In genomic region chr1:238399558-238399957, GRCh38 we compare ENCODE assay signal across 1 cellular context.
TF ChIP-seq lines count a peak whose summit lies in the region.

No MANE protein-coding gene starts in this region.

TF ChIP-seq in SK-N-SH treated with all-trans-retinoic acid at 6 μM for 48 hours, 23 proteins besides CTCF, POLR2A, EP300 and RAD21 (continued from another document):
- TF ChIP-seq, protein P1, sequence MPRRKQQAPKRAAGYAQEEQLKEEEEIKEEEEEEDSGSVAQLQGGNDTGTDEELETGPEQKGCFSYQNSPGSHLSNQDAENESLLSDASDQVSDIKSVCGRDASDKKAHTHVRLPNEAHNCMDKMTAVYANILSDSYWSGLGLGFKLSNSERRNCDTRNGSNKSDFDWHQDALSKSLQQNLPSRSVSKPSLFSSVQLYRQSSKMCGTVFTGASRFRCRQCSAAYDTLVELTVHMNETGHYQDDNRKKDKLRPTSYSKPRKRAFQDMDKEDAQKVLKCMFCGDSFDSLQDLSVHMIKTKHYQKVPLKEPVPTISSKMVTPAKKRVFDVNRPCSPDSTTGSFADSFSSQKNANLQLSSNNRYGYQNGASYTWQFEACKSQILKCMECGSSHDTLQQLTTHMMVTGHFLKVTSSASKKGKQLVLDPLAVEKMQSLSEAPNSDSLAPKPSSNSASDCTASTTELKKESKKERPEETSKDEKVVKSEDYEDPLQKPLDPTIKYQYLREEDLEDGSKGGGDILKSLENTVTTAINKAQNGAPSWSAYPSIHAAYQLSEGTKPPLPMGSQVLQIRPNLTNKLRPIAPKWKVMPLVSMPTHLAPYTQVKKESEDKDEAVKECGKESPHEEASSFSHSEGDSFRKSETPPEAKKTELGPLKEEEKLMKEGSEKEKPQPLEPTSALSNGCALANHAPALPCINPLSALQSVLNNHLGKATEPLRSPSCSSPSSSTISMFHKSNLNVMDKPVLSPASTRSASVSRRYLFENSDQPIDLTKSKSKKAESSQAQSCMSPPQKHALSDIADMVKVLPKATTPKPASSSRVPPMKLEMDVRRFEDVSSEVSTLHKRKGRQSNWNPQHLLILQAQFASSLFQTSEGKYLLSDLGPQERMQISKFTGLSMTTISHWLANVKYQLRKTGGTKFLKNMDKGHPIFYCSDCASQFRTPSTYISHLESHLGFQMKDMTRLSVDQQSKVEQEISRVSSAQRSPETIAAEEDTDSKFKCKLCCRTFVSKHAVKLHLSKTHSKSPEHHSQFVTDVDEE (CRISPR knock-in tag; IDR thresholded peaks at IDR 0.05) = no peak
- no peak for TF ChIP-seq BACH2 (CRISPR knock-in tag; IDR thresholded peaks at IDR 0.05; ENCODE audit: borderline replicate concordance)
